Comparison of ENCODE assay signal across 6 cellular contexts in the genomic region with DNA sequence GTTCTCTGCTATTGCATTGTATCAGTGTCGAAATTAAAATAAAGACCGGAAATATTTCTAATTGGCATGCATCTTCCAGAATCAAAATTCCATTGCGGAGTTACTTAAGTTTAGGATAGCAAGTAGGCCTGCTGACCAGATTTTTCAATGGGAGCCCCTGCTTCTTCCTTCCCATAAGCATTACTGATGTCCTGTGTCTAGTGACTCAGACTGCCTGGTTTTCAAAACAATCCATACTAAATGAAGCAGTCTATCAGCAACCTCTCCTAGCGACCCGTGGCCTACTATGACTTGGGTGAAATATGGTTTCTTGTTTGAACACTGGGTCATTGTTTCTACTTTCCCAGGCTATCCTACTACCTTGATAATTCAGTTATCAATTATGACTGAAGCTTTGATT.
"Had no signal": no experiment of that assay in that cellular context is flagged by ENCODE, and none has a peak within 500 bp of the region (broad histone marks: within the 10 kb centered on the region; RNA-seq: fewer than 3 reads in every experiment).

No MANE protein-coding gene starts in this region.

- H2AFZ ChIP-seq: GM23248 had no signal

- H3K27ac ChIP-seq: GM23248 had no signal

- ATAC-seq: K562 had no signal

- H3K4me3 ChIP-seq: GM23248, K562 had no signal

- DNase-seq: GM23248, GOT3, H7, HCEC 1CT, IMR-90 had no signal
